17 cellular contexts compared by ENCODE assay signal in genomic region chr18:68940039-68940438, GRCh38.
DNase-seq lines count a peak whose midpoint lies in the region; ATAC-seq, FAIRE-seq and TF ChIP-seq lines count a peak whose summit lies in the region.
"Had no signal": no experiment of that assay in that cellular context is flagged by ENCODE, and none has a peak within 500 bp of the region (broad histone marks: within the 10 kb centered on the region; RNA-seq: fewer than 3 reads in every experiment).

No MANE protein-coding gene starts in this region.

- peaks cover 6% of the 10 kb centered on the region for H3K9me3 ChIP-seq in endodermal cell (ENCODE audit: control insufficient read depth, low read length)

- H3K36me3 ChIP-seq in endodermal cell (ENCODE audit: control insufficient read depth, insufficient read depth, low read length) = no peaks in the 10 kb centered on the region

- peaks cover 43% of the 10 kb centered on the region for H3K4me1 Mint-ChIP-seq in endodermal cell
- peaks cover 38% of the 10 kb centered on the region for H3K4me1 Mint-ChIP-seq in glutamatergic neuron (ENCODE audit: low read depth, unreplicated experiment)
- no peaks in the 10 kb centered on the region for H3K4me1 Mint-ChIP-seq in activated T-helper 1 cell treated with anti-CD3 and anti-CD28 coated beads, Interleukin-12 subunit alpha, Interleukin-12 subunit beta, Interleukin-2, Interleukin-4 antibody, amounts not matched to agents 30 ng/mL and 10 ng/mL and 1 ng/mL, durations not matched to agents 14 hours and 24 hours and 36 hours (ENCODE audit: low read depth)
- H3K4me1 Mint-ChIP-seq: B cell, IgD-negative memory B cell had no signal

- H3K27me3 ChIP-seq in endodermal cell (ENCODE audit: control insufficient read depth, insufficient read depth, low read length, poor library complexity, severe bottlenecking) = no peaks in the 10 kb centered on the region

- H3K27me3 Mint-ChIP-seq in endodermal cell (ENCODE audit: insufficient read depth) (no peaks in the 10 kb centered on the region), glutamatergic neuron (ENCODE audit: unreplicated experiment) (peaks cover 6% of the 10 kb centered on the region)
- no peaks in the 10 kb centered on the region for H3K27me3 Mint-ChIP-seq in activated T-helper 1 cell treated with anti-CD3 and anti-CD28 coated beads, Interleukin-12 subunit alpha, Interleukin-12 subunit beta, Interleukin-2, Interleukin-4 antibody, amounts not matched to agents 30 ng/mL and 10 ng/mL and 1 ng/mL, durations not matched to agents 14 hours and 24 hours and 36 hours (ENCODE audit: insufficient read depth)
- H3K27me3 Mint-ChIP-seq: B cell; CD4-positive, alpha-beta T cell; IgD-negative memory B cell had no signal

- no peak overlapping the region for H3K27ac ChIP-seq in endodermal cell (ENCODE audit: low read depth, low read length)

- FAIRE-seq in RCC 7860 (lab: Jason Lieb, UNC) (peak; percentile 35), HTR-8/SVneo (lab: Jason Lieb, UNC) (no peak)
- FAIRE-seq: GM12891 had no signal

- H3K4me3 Mint-ChIP-seq in endodermal cell = no peak overlapping the region
- H3K4me3 Mint-ChIP-seq in glutamatergic neuron (ENCODE audit: unreplicated experiment) = peak overlapping the region; percentile 3
- no peak overlapping the region for H3K4me3 Mint-ChIP-seq in activated T-helper 1 cell treated with anti-CD3 and anti-CD28 coated beads, Interleukin-12 subunit alpha, Interleukin-12 subunit beta, Interleukin-2, Interleukin-4 antibody, amounts not matched to agents 30 ng/mL and 10 ng/mL and 1 ng/mL, durations not matched to agents 14 hours and 24 hours and 36 hours
- H3K4me3 Mint-ChIP-seq: B cell; CD4-positive, alpha-beta T cell; IgD-negative memory B cell had no signal

- DNase-seq in GM03348 (ENCODE audit: low spot score) (peak; percentile 3), RCC 7860 (ENCODE audit: low spot score) (no peak), endodermal cell (no peak), glutamatergic neuron (no peak), HTR-8/SVneo (ENCODE audit: insufficient read length, low spot score) (no peak)
- DNase-seq in activated T-helper 1 cell treated with anti-CD3 and anti-CD28 coated beads, Interleukin-12 subunit alpha, Interleukin-12 subunit beta, Interleukin-2, Interleukin-4 antibody, amounts not matched to agents 30 ng/mL and 10 ng/mL and 1 ng/mL, durations not matched to agents 14 hours and 24 hours and 36 hours (ENCODE audit: low spot score) = no peak
- DNase-seq: 8988T; C1 segment of cervical spinal cord; Calu3; CD4-positive, alpha-beta T cell; DMS79; KG1 had no signal

- no peak overlapping the region for H3K9ac ChIP-seq in endodermal cell (ENCODE audit: extremely low read depth, low read length, poor library complexity, severe bottlenecking)

- H3K9me3 Mint-ChIP-seq in endodermal cell (no peaks in the 10 kb centered on the region), glutamatergic neuron (ENCODE audit: unreplicated experiment) (peaks cover 6% of the 10 kb centered on the region)
- no peaks in the 10 kb centered on the region for H3K9me3 Mint-ChIP-seq in activated T-helper 1 cell treated with anti-CD3 and anti-CD28 coated beads, Interleukin-12 subunit alpha, Interleukin-12 subunit beta, Interleukin-2, Interleukin-4 antibody, amounts not matched to agents 30 ng/mL and 10 ng/mL and 1 ng/mL, durations not matched to agents 14 hours and 24 hours and 36 hours
- H3K9me3 Mint-ChIP-seq: CD4-positive, alpha-beta T cell had no signal

- WGBS in endodermal cell (ENCODE audit: insufficient coverage in 1 of 2, insufficient read length in 1 of 2), 2 experiments = no CpG with 5 or more reads among the region's 2 CpGs

- TF ChIP-seq CTCF in endodermal cell (conservative IDR thresholded peaks at IDR 0.05) = no peak
- no peak for TF ChIP-seq CTCF in glutamatergic neuron (IDR thresholded peaks at IDR 0.05; ENCODE audit: partially characterized antibody, unreplicated experiment)

- H3K4me1 ChIP-seq in endodermal cell (ENCODE audit: control insufficient read depth, insufficient read depth, low read length) = peaks cover 15% of the 10 kb centered on the region

- intact Hi-C loops in activated T-helper 1 cell treated with anti-CD3 and anti-CD28 coated beads, Interleukin-12 subunit alpha, Interleukin-12 subunit beta, Interleukin-2, Interleukin-4 antibody, amounts not matched to agents 30 ng/mL and 10 ng/mL and 1 ng/mL, durations not matched to agents 14 hours and 24 hours and 36 hours (cut with micrococcal nuclease) = no loop called here

- ATAC-seq in HG03565 (IDR thresholded peaks at IDR 0.05; ENCODE audit: unreplicated experiment) = no peak
- ATAC-seq: HCT116 had no signal

- H3K27ac Mint-ChIP-seq in endodermal cell = peak overlapping the region; percentile 39
- H3K27ac Mint-ChIP-seq in glutamatergic neuron (ENCODE audit: unreplicated experiment) = no peak overlapping the region
- H3K27ac Mint-ChIP-seq in activated T-helper 1 cell treated with anti-CD3 and anti-CD28 coated beads, Interleukin-12 subunit alpha, Interleukin-12 subunit beta, Interleukin-2, Interleukin-4 antibody, amounts not matched to agents 30 ng/mL and 10 ng/mL and 1 ng/mL, durations not matched to agents 14 hours and 24 hours and 36 hours = no peak overlapping the region
- H3K27ac Mint-ChIP-seq: B cell; CD4-positive, alpha-beta T cell; IgD-negative memory B cell had no signal

- H3K4me3 ChIP-seq in endodermal cell (ENCODE audit: low read length) = peak overlapping the region; percentile 47

- H3K36me3 Mint-ChIP-seq in endodermal cell (ENCODE audit: low read depth) (no peaks in the 10 kb centered on the region), glutamatergic neuron (ENCODE audit: unreplicated experiment) (no peaks in the 10 kb centered on the region)
- H3K36me3 Mint-ChIP-seq in activated T-helper 1 cell treated with anti-CD3 and anti-CD28 coated beads, Interleukin-12 subunit alpha, Interleukin-12 subunit beta, Interleukin-2, Interleukin-4 antibody, amounts not matched to agents 30 ng/mL and 10 ng/mL and 1 ng/mL, durations not matched to agents 14 hours and 24 hours and 36 hours (ENCODE audit: low read depth) = no peaks in the 10 kb centered on the region
- H3K36me3 Mint-ChIP-seq: IgD-negative memory B cell had no signal
